In the genomic region with DNA sequence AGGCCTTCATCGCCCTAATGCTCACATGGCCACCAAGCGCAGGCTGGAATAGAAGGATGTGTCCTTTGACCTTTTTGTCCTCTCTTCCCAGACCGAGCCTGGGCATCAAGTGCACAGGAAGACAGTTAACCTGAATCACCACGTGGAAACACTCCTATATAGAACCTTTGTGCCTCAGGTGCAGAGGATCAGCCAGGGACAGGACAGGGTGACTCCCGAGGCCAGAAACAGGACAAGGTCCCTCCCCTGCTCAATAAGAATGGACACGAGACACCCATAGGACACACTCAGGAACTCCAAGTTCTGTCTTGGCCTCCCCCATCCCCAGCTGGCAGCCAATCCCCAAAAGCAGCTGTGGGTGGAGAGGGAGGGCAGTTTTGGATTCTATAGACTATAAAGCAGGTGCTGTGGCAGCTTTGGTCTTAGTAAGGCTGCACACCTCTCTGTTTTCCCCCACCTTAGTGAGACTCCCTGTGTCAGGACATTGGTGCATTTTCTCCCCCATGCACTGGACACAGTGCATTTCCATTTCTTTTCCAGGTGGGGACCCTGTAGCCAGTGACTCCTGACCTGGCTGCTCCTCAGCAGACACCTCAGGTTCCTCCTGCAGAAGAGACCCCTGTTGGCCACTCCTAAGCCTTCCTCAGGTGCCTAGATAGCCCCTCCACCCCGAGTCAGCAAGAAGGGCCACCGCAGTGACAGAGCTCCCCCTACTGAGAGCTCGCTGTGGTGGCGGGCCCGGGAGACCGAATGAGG, we compare ENCODE assay signal across 1 cellular context.
TF ChIP-seq lines count a peak whose summit lies in the region.

No MANE protein-coding gene starts in this region.

TF ChIP-seq in HepG2, 621 proteins besides CTCF, POLR2A, EP300 and RAD21 (continued from another document):
- TF ChIP-seq, protein P1, sequence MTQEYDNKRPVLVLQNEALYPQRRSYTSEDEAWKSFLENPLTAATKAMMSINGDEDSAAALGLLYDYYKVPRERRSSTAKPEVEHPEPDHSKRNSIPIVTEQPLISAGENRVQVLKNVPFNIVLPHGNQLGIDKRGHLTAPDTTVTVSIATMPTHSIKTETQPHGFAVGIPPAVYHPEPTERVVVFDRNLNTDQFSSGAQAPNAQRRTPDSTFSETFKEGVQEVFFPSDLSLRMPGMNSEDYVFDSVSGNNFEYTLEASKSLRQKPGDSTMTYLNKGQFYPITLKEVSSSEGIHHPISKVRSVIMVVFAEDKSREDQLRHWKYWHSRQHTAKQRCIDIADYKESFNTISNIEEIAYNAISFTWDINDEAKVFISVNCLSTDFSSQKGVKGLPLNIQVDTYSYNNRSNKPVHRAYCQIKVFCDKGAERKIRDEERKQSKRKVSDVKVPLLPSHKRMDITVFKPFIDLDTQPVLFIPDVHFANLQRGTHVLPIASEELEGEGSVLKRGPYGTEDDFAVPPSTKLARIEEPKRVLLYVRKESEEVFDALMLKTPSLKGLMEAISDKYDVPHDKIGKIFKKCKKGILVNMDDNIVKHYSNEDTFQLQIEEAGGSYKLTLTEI (CRISPR knock-in tag; conservative IDR thresholded peaks at IDR 0.05) = no peak
- peak; percentile 21; the same call in 1 of the 2 replicates for TF ChIP-seq GTF3A (CRISPR knock-in tag; conservative IDR thresholded peaks at IDR 0.05)
- no peak for TF ChIP-seq IKZF1 (IDR thresholded peaks at IDR 0.05)
- TF ChIP-seq KIAA2018 (CRISPR knock-in tag; IDR thresholded peaks at IDR 0.05; ENCODE audit: borderline replicate concordance) = no peak
- no peak; the same call in 1 of the 2 replicates for TF ChIP-seq ZNF331 (CRISPR knock-in tag; IDR thresholded peaks at IDR 0.05)
- peak; percentile 88; the same call in 1 of the 2 replicates for TF ChIP-seq ZSCAN9 (CRISPR knock-in tag; IDR thresholded peaks at IDR 0.05; ENCODE audit: borderline replicate concordance)
- peak; percentile 84; the same call in 1 of the 2 replicates for TF ChIP-seq KDM4B (CRISPR knock-in tag; IDR thresholded peaks at IDR 0.05)
- TF ChIP-seq, protein P2, sequence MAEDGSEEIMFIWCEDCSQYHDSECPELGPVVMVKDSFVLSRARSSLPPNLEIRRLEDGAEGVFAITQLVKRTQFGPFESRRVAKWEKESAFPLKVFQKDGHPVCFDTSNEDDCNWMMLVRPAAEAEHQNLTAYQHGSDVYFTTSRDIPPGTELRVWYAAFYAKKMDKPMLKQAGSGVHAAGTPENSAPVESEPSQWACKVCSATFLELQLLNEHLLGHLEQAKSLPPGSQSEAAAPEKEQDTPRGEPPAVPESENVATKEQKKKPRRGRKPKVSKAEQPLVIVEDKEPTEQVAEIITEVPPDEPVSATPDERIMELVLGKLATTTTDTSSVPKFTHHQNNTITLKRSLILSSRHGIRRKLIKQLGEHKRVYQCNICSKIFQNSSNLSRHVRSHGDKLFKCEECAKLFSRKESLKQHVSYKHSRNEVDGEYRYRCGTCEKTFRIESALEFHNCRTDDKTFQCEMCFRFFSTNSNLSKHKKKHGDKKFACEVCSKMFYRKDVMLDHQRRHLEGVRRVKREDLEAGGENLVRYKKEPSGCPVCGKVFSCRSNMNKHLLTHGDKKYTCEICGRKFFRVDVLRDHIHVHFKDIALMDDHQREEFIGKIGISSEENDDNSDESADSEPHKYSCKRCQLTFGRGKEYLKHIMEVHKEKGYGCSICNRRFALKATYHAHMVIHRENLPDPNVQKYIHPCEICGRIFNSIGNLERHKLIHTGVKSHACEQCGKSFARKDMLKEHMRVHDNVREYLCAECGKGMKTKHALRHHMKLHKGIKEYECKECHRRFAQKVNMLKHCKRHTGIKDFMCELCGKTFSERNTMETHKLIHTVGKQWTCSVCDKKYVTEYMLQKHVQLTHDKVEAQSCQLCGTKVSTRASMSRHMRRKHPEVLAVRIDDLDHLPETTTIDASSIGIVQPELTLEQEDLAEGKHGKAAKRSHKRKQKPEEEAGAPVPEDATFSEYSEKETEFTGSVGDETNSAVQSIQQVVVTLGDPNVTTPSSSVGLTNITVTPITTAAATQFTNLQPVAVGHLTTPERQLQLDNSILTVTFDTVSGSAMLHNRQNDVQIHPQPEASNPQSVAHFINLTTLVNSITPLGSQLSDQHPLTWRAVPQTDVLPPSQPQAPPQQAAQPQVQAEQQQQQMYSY (CRISPR knock-in tag; IDR thresholded peaks at IDR 0.05) = no peak
- peak; percentile 64 for TF ChIP-seq RARA (CRISPR knock-in tag; IDR thresholded peaks at IDR 0.05)
- no peak for TF ChIP-seq ZNF383 (CRISPR knock-in tag; IDR thresholded peaks at IDR 0.05; ENCODE audit: borderline replicate concordance)
- no peak for TF ChIP-seq AGO2 (optimal IDR thresholded peaks at IDR 0.05; ENCODE audit: low read depth, low read length)
